In the genomic region with DNA sequence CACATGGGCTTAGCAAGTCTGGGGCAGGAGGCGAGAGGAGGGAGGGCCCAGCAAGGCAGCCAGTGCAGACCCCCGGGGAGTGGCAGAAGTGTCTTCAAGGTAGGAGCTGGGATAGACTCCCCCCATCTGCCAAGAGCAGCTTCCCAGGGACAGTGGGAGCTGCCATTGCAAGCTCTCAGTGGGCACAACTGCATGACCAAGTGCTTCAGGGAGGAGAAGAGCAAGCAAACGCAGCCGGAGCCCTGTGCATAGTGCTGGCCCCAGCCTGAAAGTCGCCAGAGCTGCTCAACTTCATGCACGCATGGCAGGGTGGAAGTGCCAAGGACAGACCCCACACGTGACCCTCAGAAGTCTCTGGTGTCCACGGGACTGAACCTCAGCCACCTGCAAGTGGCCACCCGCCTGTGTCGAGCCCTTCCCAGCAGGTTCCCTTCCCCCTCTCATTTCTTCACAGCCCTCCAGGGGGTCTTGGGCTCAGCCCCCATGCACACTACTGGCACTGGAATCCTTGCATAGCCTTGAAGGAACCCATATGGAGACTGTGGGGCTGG, we compare ENCODE assay signal across 1 cellular context.
TF ChIP-seq lines count a peak whose summit lies in the region.

No MANE protein-coding gene starts in this region.

TF ChIP-seq in H1, 55 proteins besides CTCF, POLR2A, EP300 and RAD21 (continued from another document):
- TF ChIP-seq SP2 (IDR thresholded peaks at IDR 0.05; ENCODE audit: low read length) (no peak), JUN (IDR thresholded peaks at IDR 0.05; ENCODE audit: low read depth, low read length) (no peak), GTF2F1 (IDR thresholded peaks at IDR 0.05; ENCODE audit: borderline replicate concordance, low read depth, low read length) (no peak), E2F6 (IDR thresholded peaks at IDR 0.05) (no peak), SAP30 (IDR thresholded peaks at IDR 0.05; ENCODE audit: insufficient read depth, insufficient replicate concordance, low read length) (no peak), ZNF274 (IDR thresholded peaks at IDR 0.05; ENCODE audit: borderline replicate concordance, extremely low read depth, low read length) (no peak), FOSL1 (IDR thresholded peaks at IDR 0.05; ENCODE audit: insufficient read depth, low read depth, low read length) (no peak), CHD1 (IDR thresholded peaks at IDR 0.05; ENCODE audit: low read depth, low read length) (no peak), MAFK (IDR thresholded peaks at IDR 0.05; ENCODE audit: low read depth, low read length) (no peak), RFX5 (IDR thresholded peaks at IDR 0.05; ENCODE audit: borderline replicate concordance, low read depth, low read length) (no peak), SIX5 (IDR thresholded peaks at IDR 0.05; ENCODE audit: low read depth, low read length) (no peak), SIN3A (conservative IDR thresholded peaks at IDR 0.05 in 1 of 2, IDR thresholded peaks at IDR 0.05 in 1 of 2; ENCODE audit: low read depth in 1 of 2, low read length in 2 of 2) (no peak)
